In genomic region chr6:52881996-52882841, GRCh38 we compare ENCODE assay signal across 1 cellular context.
TF ChIP-seq lines count a peak whose summit lies in the region.

No MANE protein-coding gene starts in this region.

TF ChIP-seq in HepG2, 621 proteins besides CTCF, POLR2A, EP300 and RAD21 (continued from another document and continues in another):
- no peak for TF ChIP-seq MLXIP (CRISPR knock-in tag; IDR thresholded peaks at IDR 0.05; ENCODE audit: borderline replicate concordance)
- TF ChIP-seq ZNF12 (CRISPR knock-in tag; IDR thresholded peaks at IDR 0.05): no peak
- TF ChIP-seq, protein P1, sequence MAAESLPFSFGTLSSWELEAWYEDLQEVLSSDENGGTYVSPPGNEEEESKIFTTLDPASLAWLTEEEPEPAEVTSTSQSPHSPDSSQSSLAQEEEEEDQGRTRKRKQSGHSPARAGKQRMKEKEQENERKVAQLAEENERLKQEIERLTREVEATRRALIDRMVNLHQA (CRISPR knock-in tag; IDR thresholded peaks at IDR 0.05): no peak
- TF ChIP-seq HMGXB3 (CRISPR knock-in tag; IDR thresholded peaks at IDR 0.05; ENCODE audit: borderline replicate concordance): peak; percentile 58; the same call in 1 of the 2 replicates
- TF ChIP-seq CEBPB (IDR thresholded peaks at IDR 0.05; ENCODE audit: borderline replicate concordance, low read depth, low read length): no peak
- TF ChIP-seq REPIN1 (CRISPR knock-in tag; IDR thresholded peaks at IDR 0.05; ENCODE audit: borderline replicate concordance, low read depth): no peak; the same call in 1 of the 2 replicates
- TF ChIP-seq IRF2 (CRISPR knock-in tag; IDR thresholded peaks at IDR 0.05): no peak
- peak; percentile 33; the same call in 1 of the 2 replicates for TF ChIP-seq ZFP91 (CRISPR knock-in tag; IDR thresholded peaks at IDR 0.05; ENCODE audit: borderline replicate concordance)
- TF ChIP-seq PAWR (CRISPR knock-in tag; IDR thresholded peaks at IDR 0.05; ENCODE audit: borderline replicate concordance): no peak
- TF ChIP-seq, protein P2, sequence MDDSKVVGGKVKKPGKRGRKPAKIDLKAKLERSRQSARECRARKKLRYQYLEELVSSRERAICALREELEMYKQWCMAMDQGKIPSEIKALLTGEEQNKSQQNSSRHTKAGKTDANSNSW (CRISPR knock-in tag; IDR thresholded peaks at IDR 0.05; ENCODE audit: borderline replicate concordance): no peak
- TF ChIP-seq AFF4 (CRISPR knock-in tag; IDR thresholded peaks at IDR 0.05): no peak
- TF ChIP-seq ZNF432 (CRISPR knock-in tag; IDR thresholded peaks at IDR 0.05; ENCODE audit: borderline replicate concordance): no peak
- peak; percentile 54; the same call in 1 of the 2 replicates for TF ChIP-seq THAP11 (CRISPR knock-in tag; IDR thresholded peaks at IDR 0.05)
- TF ChIP-seq, protein P3, sequence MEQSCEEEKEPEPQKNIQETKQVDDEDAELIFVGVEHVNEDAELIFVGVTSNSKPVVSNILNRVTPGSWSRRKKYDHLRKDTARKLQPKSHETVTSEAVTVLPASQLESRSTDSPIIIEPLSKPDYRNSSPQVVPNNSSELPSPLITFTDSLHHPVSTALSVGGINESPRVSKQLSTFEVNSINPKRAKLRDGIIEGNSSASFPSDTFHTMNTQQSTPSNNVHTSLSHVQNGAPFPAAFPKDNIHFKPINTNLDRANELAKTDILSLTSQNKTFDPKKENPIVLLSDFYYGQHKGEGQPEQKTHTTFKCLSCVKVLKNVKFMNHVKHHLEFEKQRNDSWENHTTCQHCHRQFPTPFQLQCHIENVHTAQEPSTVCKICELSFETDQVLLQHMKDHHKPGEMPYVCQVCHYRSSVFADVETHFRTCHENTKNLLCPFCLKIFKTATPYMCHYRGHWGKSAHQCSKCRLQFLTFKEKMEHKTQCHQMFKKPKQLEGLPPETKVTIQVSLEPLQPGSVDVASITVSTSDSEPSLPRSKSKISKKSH (CRISPR knock-in tag; IDR thresholded peaks at IDR 0.05; ENCODE audit: borderline replicate concordance): 0 out of 2 replicates have a peak, but pooled peaks have one; percentile 39
- peak; percentile 81; the same call in 1 of the 2 replicates for TF ChIP-seq ZNF556 (CRISPR knock-in tag; IDR thresholded peaks at IDR 0.05; ENCODE audit: borderline replicate concordance)
- TF ChIP-seq MEF2D (CRISPR knock-in tag; IDR thresholded peaks at IDR 0.05): 0 out of 2 replicates have a peak, but pooled peaks have one; percentile 52
- TF ChIP-seq MAFF (IDR thresholded peaks at IDR 0.05; ENCODE audit: low read depth, low read length): no peak
- TF ChIP-seq RFXAP (CRISPR knock-in tag; IDR thresholded peaks at IDR 0.05; ENCODE audit: borderline replicate concordance): peak; percentile 72; the same call in 1 of the 2 replicates
- TF ChIP-seq SNRNP70 (IDR thresholded peaks at IDR 0.05; ENCODE audit: low read depth, low read length): no peak
- no peak for TF ChIP-seq ZC3H4 (CRISPR knock-in tag; IDR thresholded peaks at IDR 0.05; ENCODE audit: borderline replicate concordance)
- no peak for TF ChIP-seq SP2 (CRISPR knock-in tag; IDR thresholded peaks at IDR 0.05)
- TF ChIP-seq, protein P4, sequence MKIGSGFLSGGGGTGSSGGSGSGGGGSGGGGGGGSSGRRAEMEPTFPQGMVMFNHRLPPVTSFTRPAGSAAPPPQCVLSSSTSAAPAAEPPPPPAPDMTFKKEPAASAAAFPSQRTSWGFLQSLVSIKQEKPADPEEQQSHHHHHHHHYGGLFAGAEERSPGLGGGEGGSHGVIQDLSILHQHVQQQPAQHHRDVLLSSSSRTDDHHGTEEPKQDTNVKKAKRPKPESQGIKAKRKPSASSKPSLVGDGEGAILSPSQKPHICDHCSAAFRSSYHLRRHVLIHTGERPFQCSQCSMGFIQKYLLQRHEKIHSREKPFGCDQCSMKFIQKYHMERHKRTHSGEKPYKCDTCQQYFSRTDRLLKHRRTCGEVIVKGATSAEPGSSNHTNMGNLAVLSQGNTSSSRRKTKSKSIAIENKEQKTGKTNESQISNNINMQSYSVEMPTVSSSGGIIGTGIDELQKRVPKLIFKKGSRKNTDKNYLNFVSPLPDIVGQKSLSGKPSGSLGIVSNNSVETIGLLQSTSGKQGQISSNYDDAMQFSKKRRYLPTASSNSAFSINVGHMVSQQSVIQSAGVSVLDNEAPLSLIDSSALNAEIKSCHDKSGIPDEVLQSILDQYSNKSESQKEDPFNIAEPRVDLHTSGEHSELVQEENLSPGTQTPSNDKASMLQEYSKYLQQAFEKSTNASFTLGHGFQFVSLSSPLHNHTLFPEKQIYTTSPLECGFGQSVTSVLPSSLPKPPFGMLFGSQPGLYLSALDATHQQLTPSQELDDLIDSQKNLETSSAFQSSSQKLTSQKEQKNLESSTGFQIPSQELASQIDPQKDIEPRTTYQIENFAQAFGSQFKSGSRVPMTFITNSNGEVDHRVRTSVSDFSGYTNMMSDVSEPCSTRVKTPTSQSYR (CRISPR knock-in tag; IDR thresholded peaks at IDR 0.05; ENCODE audit: borderline replicate concordance): no peak
- TF ChIP-seq ZNF569 (CRISPR knock-in tag; IDR thresholded peaks at IDR 0.05; ENCODE audit: borderline replicate concordance): no peak
- TF ChIP-seq, protein P5, sequence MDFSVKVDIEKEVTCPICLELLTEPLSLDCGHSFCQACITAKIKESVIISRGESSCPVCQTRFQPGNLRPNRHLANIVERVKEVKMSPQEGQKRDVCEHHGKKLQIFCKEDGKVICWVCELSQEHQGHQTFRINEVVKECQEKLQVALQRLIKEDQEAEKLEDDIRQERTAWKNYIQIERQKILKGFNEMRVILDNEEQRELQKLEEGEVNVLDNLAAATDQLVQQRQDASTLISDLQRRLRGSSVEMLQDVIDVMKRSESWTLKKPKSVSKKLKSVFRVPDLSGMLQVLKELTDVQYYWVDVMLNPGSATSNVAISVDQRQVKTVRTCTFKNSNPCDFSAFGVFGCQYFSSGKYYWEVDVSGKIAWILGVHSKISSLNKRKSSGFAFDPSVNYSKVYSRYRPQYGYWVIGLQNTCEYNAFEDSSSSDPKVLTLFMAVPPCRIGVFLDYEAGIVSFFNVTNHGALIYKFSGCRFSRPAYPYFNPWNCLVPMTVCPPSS (IDR thresholded peaks at IDR 0.05): no peak
- no peak for TF ChIP-seq ZXDC (CRISPR knock-in tag; IDR thresholded peaks at IDR 0.05)
- TF ChIP-seq TEAD2 (CRISPR knock-in tag; IDR thresholded peaks at IDR 0.05): no peak
- no peak for TF ChIP-seq SP5 (CRISPR knock-in tag; IDR thresholded peaks at IDR 0.05; ENCODE audit: borderline replicate concordance, low read depth)
- no peak for TF ChIP-seq NFYB (CRISPR knock-in tag; IDR thresholded peaks at IDR 0.05)
- TF ChIP-seq JARID2 (CRISPR knock-in tag; IDR thresholded peaks at IDR 0.05; ENCODE audit: insufficient replicate concordance): no peak
- TF ChIP-seq SAFB2 (CRISPR knock-in tag; IDR thresholded peaks at IDR 0.05; ENCODE audit: borderline replicate concordance, low read depth): no peak
- TF ChIP-seq ZNF510 (CRISPR knock-in tag; IDR thresholded peaks at IDR 0.05; ENCODE audit: low read depth): no peak
- 0 out of 2 replicates have a peak, but pooled peaks have one; percentile 41 for TF ChIP-seq SALL1 (CRISPR knock-in tag; IDR thresholded peaks at IDR 0.05)
